Comparison of ENCODE assay signal across 9 cellular contexts in genomic region chr2:233267516-233268245, GRCh38. TPM values are rescaled to one million over a fixed set of nuclear protein-coding genes. Genes with fewer than 3 reads are reported as not detected.
A peak's percentile ranks its signal among the peaks of the same experiment; 100 is the strongest.
DNase-seq lines count a peak whose midpoint lies in the region; ATAC-seq lines count a peak whose summit lies in the region.
"Had no signal": no experiment of that assay in that cellular context is flagged by ENCODE, and none has a peak within 500 bp of the region (broad histone marks: within the 10 kb centered on the region; RNA-seq: fewer than 3 reads in every experiment).

No MANE protein-coding gene starts in this region.

- H3K4me1 ChIP-seq in CD4-positive, alpha-beta memory T cell (ENCODE audit: insufficient read depth, low read length): peaks cover 68% of the 10 kb centered on the region

- H3K27me3 ChIP-seq in CD4-positive, alpha-beta memory T cell (ENCODE audit: insufficient read depth, low read length): no peaks in the 10 kb centered on the region

- CTCF ChIA-PET in CD4-positive, alpha-beta memory T cell (lab: Charles Lee; ENCODE audit: partially characterized antibody): interaction anchor here (0.7 to 2.6 kb wide), 11 partner anchors 13 to 415 kb away, joined by 3 to 52 read pairs (median 4); partner anchors contain the start of genes ATG16L1 and DGKD

- H3K27ac ChIP-seq in CD4-positive, alpha-beta memory T cell (ENCODE audit: low read depth, low read length): peak overlapping the region; percentile 81

- H3K9me3 Mint-ChIP-seq in CD4-positive, alpha-beta memory T cell: no peaks in the 10 kb centered on the region
- H3K9me3 Mint-ChIP-seq in central memory CD8-positive, alpha-beta T cell: no peaks in the 10 kb centered on the region
- no peaks in the 10 kb centered on the region for H3K9me3 Mint-ChIP-seq in stimulated activated memory B cell treated with anti-CD40 and anti-IgM and Interleukin-4, amounts not matched to agents 10 μg/mL and 1 μg/mL and 100 μg/mL, for 72 hours

- intact Hi-C loops in CD4-positive, alpha-beta memory T cell (cut with micrococcal nuclease): loop anchor here (1.0 to 10.0 kb wide), 7 partner anchors 16 to 660 kb away; partner anchors contain the start of genes ATG16L1, DGKD and INPP5D

- H3K4me1 Mint-ChIP-seq in CD4-positive, alpha-beta memory T cell: peaks cover 39 to 76% (median 64%) of the 10 kb centered on the region in 4 donors
- H3K4me1 Mint-ChIP-seq in central memory CD8-positive, alpha-beta T cell: peaks cover 64% of the 10 kb centered on the region
- H3K4me1 Mint-ChIP-seq in stimulated activated memory B cell treated with anti-CD40 and anti-IgM and Interleukin-4, amounts not matched to agents 10 μg/mL and 1 μg/mL and 100 μg/mL, for 72 hours: peaks cover 58% of the 10 kb centered on the region

- in situ Hi-C loops in G401 (cut with HindIII; ENCODE audit: low sequenced_read_pairs): no loop called here

- H3K27me3 Mint-ChIP-seq in CD4-positive, alpha-beta memory T cell: no peaks in the 10 kb centered on the region
- no peaks in the 10 kb centered on the region for H3K27me3 Mint-ChIP-seq in central memory CD8-positive, alpha-beta T cell
- no peaks in the 10 kb centered on the region for H3K27me3 Mint-ChIP-seq in stimulated activated memory B cell treated with anti-CD40 and anti-IgM and Interleukin-4, amounts not matched to agents 10 μg/mL and 1 μg/mL and 100 μg/mL, for 72 hours

- POLR2A ChIA-PET in CD4-positive, alpha-beta memory T cell (lab: Charles Lee; ENCODE audit: partially characterized antibody): interaction anchor here (0.6 to 10.8 kb wide), 37 partner anchors 8 to 952 kb away, joined by 3 to 162 read pairs (median 4); partner anchors contain the start of genes ATG16L1, DGKD, EIF4E2 and INPP5D

- peak overlapping the region; percentile 96 to 99 (median 97) for H3K27ac Mint-ChIP-seq in CD4-positive, alpha-beta memory T cell
- H3K27ac Mint-ChIP-seq in central memory CD8-positive, alpha-beta T cell (ENCODE audit: low read depth): peak overlapping the region; percentile 95
- peak overlapping the region; percentile 77 for H3K27ac Mint-ChIP-seq in stimulated activated memory B cell treated with anti-CD40 and anti-IgM and Interleukin-4, amounts not matched to agents 10 μg/mL and 1 μg/mL and 100 μg/mL, for 72 hours

- H3K9me3 ChIP-seq in CD4-positive, alpha-beta memory T cell (ENCODE audit: control insufficient read depth in 1 of 2, low read length in 2 of 2): no peaks in the 10 kb centered on the region

- peaks cover 65 to 81% of the 10 kb centered on the region in 2 donors for H3K36me3 Mint-ChIP-seq in CD4-positive, alpha-beta memory T cell
- peaks cover 56% of the 10 kb centered on the region for H3K36me3 Mint-ChIP-seq in central memory CD8-positive, alpha-beta T cell (ENCODE audit: insufficient read depth)
- H3K36me3 Mint-ChIP-seq in stimulated activated memory B cell treated with anti-CD40 and anti-IgM and Interleukin-4, amounts not matched to agents 10 μg/mL and 1 μg/mL and 100 μg/mL, for 72 hours: peaks cover 82% of the 10 kb centered on the region

- peaks cover 52% of the 10 kb centered on the region for H3K36me3 ChIP-seq in CD4-positive, alpha-beta memory T cell (ENCODE audit: insufficient read depth, low read length)

- peak overlapping the region; percentile 52 to 89 (median 79) for H3K4me3 Mint-ChIP-seq in CD4-positive, alpha-beta memory T cell
- peak overlapping the region; percentile 58 for H3K4me3 Mint-ChIP-seq in central memory CD8-positive, alpha-beta T cell
- H3K4me3 Mint-ChIP-seq in stimulated activated memory B cell treated with anti-CD40 and anti-IgM and Interleukin-4, amounts not matched to agents 10 μg/mL and 1 μg/mL and 100 μg/mL, for 72 hours: no peak overlapping the region

- H3K4me3 ChIP-seq in CD4-positive, alpha-beta memory T cell (ENCODE audit: low read length in 2 of 2): peak overlapping the region in 1 of 2 donors; percentile 39

- peak; percentile 90 to 96 (median 93) for DNase-seq in CD4-positive, alpha-beta memory T cell
- DNase-seq in T-helper 22 cell (ENCODE audit: low read depth) (peak; percentile 85), hepatic stellate cell (ENCODE audit: low spot score) (no peak), UCSD-AML1 (lab: John Stamatoyannopoulos, UW; ENCODE audit: unreplicated experiment) (no peak), G401 (ENCODE audit: low spot score) (no peak)
- peak; percentile 57 to 83 for DNase-seq in central memory CD8-positive, alpha-beta T cell (ENCODE audit: low spot score in 2 of 2)

- ATAC-seq in GM21786 (IDR thresholded peaks at IDR 0.05; ENCODE audit: unreplicated experiment): peak; percentile 89
- ATAC-seq in central memory CD8-positive, alpha-beta T cell (replicated peaks; ENCODE audit: extremely low read depth, poor library complexity, severe bottlenecking): peak; percentile 97
- ATAC-seq in stimulated activated memory B cell treated with anti-CD40 and anti-IgM and Interleukin-4, amounts not matched to agents 10 μg/mL and 1 μg/mL and 100 μg/mL, for 72 hours: peak; percentile 99

RNA-seq across cellular contexts. Expression of gene ATG16L1, which starts 16.2 kb away (rescaled TPM):
- 10 to 100 TPM; 81.1 to 89.4 TPM for total RNA-seq in CD4-positive, alpha-beta memory T cell
- 10 to 100 TPM; 12.3 to 20.0 TPM for polyA plus RNA-seq in CD4-positive, alpha-beta memory T cell
- 30.8 and 38.8 TPM in 2 replicates for total RNA-seq in G401 (2014; rRNA removed; shearing (Covaris generic))

RNA-seq across cellular contexts. Expression of gene SAG, which starts 39.9 kb away (rescaled TPM):
- total RNA-seq in CD4-positive, alpha-beta memory T cell: under 1 TPM in 1 of 2 experiments, not detected in 1; 0.06 TPM
- not detected for polyA plus RNA-seq in CD4-positive, alpha-beta memory T cell
- total RNA-seq in G401 (2014; rRNA removed; shearing (Covaris generic)): 0.80 TPM in 1 of 2 replicates, not detected in the other
- total RNA-seq: Daoy had no signal

Comparison
In these comparisons a context has a peak if more than half of its experiments do, and no peak if none do; other contexts are left out.
1. DNase-seq: peak in CD4-positive, alpha-beta memory T cell (5 of 5), T-helper 22 cell (single experiment) and central memory CD8-positive, alpha-beta T cell (2 of 2); none in hepatic stellate cell (single experiment), UCSD-AML1 (single experiment) and G401 (single experiment).
2. Peak in every context shown above with its lines, with median percentiles within 50 percentile points of each other: H3K27ac Mint-ChIP-seq and ATAC-seq.